In genomic region chr19:4724252-4724514, GRCh38 we compare ENCODE assay signal across 8 cellular contexts. TPM values are rescaled to one million over a fixed set of nuclear protein-coding genes. Genes with fewer than 3 reads are reported as not detected.
DNase-seq lines count a peak whose midpoint lies in the region; ATAC-seq and TF ChIP-seq lines count a peak whose summit lies in the region.

No MANE protein-coding gene starts in this region.

- peak overlapping the region; percentile 98 for H3K4me3 Mint-ChIP-seq in activated B cell treated with CpG ODN at 0.5 μM for 24 hours

- no peak for TF ChIP-seq POLR2A in heart left ventricle (IDR thresholded peaks at IDR 0.05)

- intact Hi-C loops in activated B cell treated with CpG ODN at 0.5 μM for 24 hours (cut with micrococcal nuclease) (loop anchor here (1.0 to 5.0 kb wide), 11 partner anchors 54 to 962 kb away; partner anchors contain the start of genes APBA3, FEM1A, HDGFL2 and MRPL54), heart left ventricle (cut with DNase I) (loop anchor here in 5 of 10 donors (1.0 to 5.0 kb wide), 6 partner anchors 52 to 958 kb away; partner anchors contain the start of genes FEM1A (in 3 of the 5), HSD11B1L (in 1 of the 5), KDM4B (in 1 of the 5) and MICOS13 (in 1 of the 5))

- peak overlapping the region; percentile 98 for H3K27ac Mint-ChIP-seq in activated B cell treated with CpG ODN at 0.5 μM for 24 hours

- CTCF ChIA-PET in activated B cell treated with CpG ODN at 0.5 μM for 24 hours (lab: Charles Lee): interaction anchor here (1.7 kb wide), 1 partner anchor 67 kb away, joined by 14 read pairs; the partner anchor contains the start of gene FEM1A

- no peaks in the 10 kb centered on the region for H3K9me3 ChIP-seq in heart left ventricle

- H3K36me3 Mint-ChIP-seq in activated B cell treated with CpG ODN at 0.5 μM for 24 hours (ENCODE audit: low read depth): peaks cover 30% of the 10 kb centered on the region

- H3K4me1 Mint-ChIP-seq in activated B cell treated with CpG ODN at 0.5 μM for 24 hours: peaks cover 46% of the 10 kb centered on the region

- POLR2A ChIA-PET in activated B cell treated with CpG ODN at 0.5 μM for 24 hours (lab: Charles Lee): interaction anchor here (0.8 to 3.0 kb wide), 12 partner anchors 13 to 898 kb away, joined by 3 to 46 read pairs (median 5); partner anchors contain the start of genes FEM1A, HDGFL2, KDM4B and MYDGF

- TF ChIP-seq CTCF in activated B cell treated with CpG ODN at 0.5 μM for 24 hours (IDR thresholded peaks at IDR 0.05) (no peak), heart left ventricle (IDR thresholded peaks at IDR 0.05) (no peak)

- DNase-seq in activated B cell treated with CpG ODN at 0.5 μM for 24 hours (no peak), heart left ventricle (no peak), skeletal muscle cell (ENCODE audit: low read depth) (no peak), D341Med (ENCODE audit: low spot score) (no peak), NOMO-1 treated with DMSO at 0.1 percent for 48 hours (lab: John Stamatoyannopoulos, UW; ENCODE audit: unreplicated experiment) (no peak), middle frontal gyrus (ENCODE audit: extremely low spot score, low spot score) (no peak)

- WGBS in heart left ventricle, 4 donors: 0 to 2% (median 1%) methylated on average over 11 to 12 of the region's 12 CpGs

- peak overlapping the region; percentile 27 to 97 (median 93) for H3K27ac ChIP-seq in heart left ventricle

- H3K4me3 ChIP-seq in heart left ventricle (peak overlapping the region; percentile 10 to 99 (median 94)), skeletal muscle cell (ENCODE audit: low read depth, low read length) (peak overlapping the region; percentile 97)

- H3K27me3 ChIP-seq in heart left ventricle: no peaks in the 10 kb centered on the region

- H3K4me1 ChIP-seq in heart left ventricle: peaks cover 0 to 43% (median 16%) of the 10 kb centered on the region in 12 donors

- ATAC-seq in GM21619 (IDR thresholded peaks at IDR 0.05; ENCODE audit: unreplicated experiment) (peak; percentile 1), activated B cell treated with CpG ODN at 0.5 μM for 24 hours (ENCODE audit: low read depth) (no peak), heart left ventricle (peak in 3 of 4 donors; percentile 8 to 25 (median 10)), GM19035 (IDR thresholded peaks at IDR 0.05; ENCODE audit: unreplicated experiment) (no peak)

- H3K9me3 Mint-ChIP-seq in activated B cell treated with CpG ODN at 0.5 μM for 24 hours: no peaks in the 10 kb centered on the region

- peaks cover 0 to 30% (median 19%) of the 10 kb centered on the region in 9 donors for H3K36me3 ChIP-seq in heart left ventricle

- peaks cover 7% of the 10 kb centered on the region for H3K27me3 Mint-ChIP-seq in activated B cell treated with CpG ODN at 0.5 μM for 24 hours

RNA-seq across cellular contexts. Expression of gene DPP9, which starts 0.5 kb away (rescaled TPM):
- total RNA-seq in activated B cell treated with CpG ODN at 0.5 μM for 24 hours (85.7 and 111 TPM in 2 replicates), heart left ventricle (10 to 100 TPM; 38.9 to 65.2 (median 47.7) TPM)
- polyA plus RNA-seq in heart left ventricle: 10 to 100 TPM; 30.7 to 59.6 TPM

RNA-seq across cellular contexts. Expression of gene MYDGF, which starts 54.0 kb away (rescaled TPM):
- total RNA-seq in activated B cell treated with CpG ODN at 0.5 μM for 24 hours (30.9 and 31.6 TPM in 2 replicates), heart left ventricle (10 to 100 TPM; 19.1 to 49.1 (median 25.5) TPM)
- 100 to 1,000 TPM in 1 of 2 donors, 10 to 100 TPM in 1; 33.1 to 201 TPM for polyA plus RNA-seq in heart left ventricle

Comparison
In these comparisons a context has a peak if more than half of its experiments do, and no peak if none do; other contexts are left out.
1. ATAC-seq: peak in GM21619 (single experiment) and heart left ventricle (3 of 4); none in activated B cell treated with CpG ODN at 0.5 μM for 24 hours (single experiment) and GM19035 (single experiment).